1 cellular context compared by ENCODE assay signal in genomic region chr5:68290260-68290674, GRCh38.
TF ChIP-seq lines count a peak whose summit lies in the region.

No MANE protein-coding gene starts in this region.

TF ChIP-seq in K562, 482 proteins besides CTCF, POLR2A, EP300 and RAD21 (continued from another document):
- TF ChIP-seq PRDM10 (IDR thresholded peaks at IDR 0.05; ENCODE audit: partially characterized antibody) (peak; percentile 93), ZNF583 (CRISPR knock-in tag; IDR thresholded peaks at IDR 0.05) (no peak), HNRNPUL1 (IDR thresholded peaks at IDR 0.05; ENCODE audit: low read length) (no peak), ATF7 (IDR thresholded peaks at IDR 0.05) (peak; percentile 40; the same call in 1 of the 2 replicates), FOXK2 (conservative IDR thresholded peaks at IDR 0.05 in 1 of 2, IDR thresholded peaks at IDR 0.05 in 1 of 2; ENCODE audit: low read depth in 2 of 2) (peak; percentile 90 to 93), MTF1 (CRISPR knock-in tag; IDR thresholded peaks at IDR 0.05; ENCODE audit: borderline replicate concordance) (no peak), ZNF592 (IDR thresholded peaks at IDR 0.05) (peak; percentile 57; the same call in 1 of the 2 replicates), CBFA2T3 (IDR thresholded peaks at IDR 0.05) (peak; percentile 77), CHAMP1 (IDR thresholded peaks at IDR 0.05) (peak; percentile 23; the same call in 1 of the 2 replicates), TCF3 (CRISPR knock-in tag; IDR thresholded peaks at IDR 0.05) (peak; percentile 68), ZNF586 (CRISPR knock-in tag; conservative IDR thresholded peaks at IDR 0.05) (no peak), MBD1 (CRISPR knock-in tag; IDR thresholded peaks at IDR 0.05) (no peak), TRIM24 (IDR thresholded peaks at IDR 0.05) (0 out of 4 replicates have a peak, but pooled peaks of 1 of the 2 experiments have one; percentile 8), NCOR1 (IDR thresholded peaks at IDR 0.05) (peak; percentile 52; the same call in 1 of the 2 replicates), TAF9B (IDR thresholded peaks at IDR 0.05; ENCODE audit: partially characterized antibody) (no peak), ZNF217 (CRISPR knock-in tag; IDR thresholded peaks at IDR 0.05) (no peak), HDAC1 (IDR thresholded peaks at IDR 0.05) (0 out of 4 replicates have a peak, but pooled peaks of 1 of the 2 experiments have one; percentile 30), NCOA4 (IDR thresholded peaks at IDR 0.05; ENCODE audit: partially characterized antibody) (no peak), ARHGAP35 (IDR thresholded peaks at IDR 0.05; ENCODE audit: partially characterized antibody) (no peak), ARID1B (IDR thresholded peaks at IDR 0.05) (peak; percentile 75), NFIC (IDR thresholded peaks at IDR 0.05) (peak; percentile 94), TAL1 (IDR thresholded peaks at IDR 0.05) (peak; percentile 58), PKNOX1 (IDR thresholded peaks at IDR 0.05) (peak; percentile 35), TEAD4 (IDR thresholded peaks at IDR 0.05; ENCODE audit: low read length) (peak; percentile 59; the same call in 1 of the 2 replicates), TEAD4 (CRISPR knock-in tag; IDR thresholded peaks at IDR 0.05; ENCODE audit: borderline replicate concordance) (no peak), KDM1A (IDR thresholded peaks at IDR 0.05) (peak in 1 of 2 experiments; percentile 39; a peak in 1 of 4 replicates), FOXJ2 (tag; IDR thresholded peaks at IDR 0.05) (0 out of 2 replicates have a peak, but pooled peaks have one; percentile 32), GATA2 (CRISPR knock-in tag; IDR thresholded peaks at IDR 0.05) (peak; percentile 27; the same call in 1 of the 2 replicates), MNT (conservative IDR thresholded peaks at IDR 0.05) (peak; percentile 57 to 73), IFI16 (CRISPR knock-in tag; IDR thresholded peaks at IDR 0.05) (no peak), CEBPG (CRISPR knock-in tag; IDR thresholded peaks at IDR 0.05) (no peak), CEBPG (tag; conservative IDR thresholded peaks at IDR 0.05 in 1 of 2, IDR thresholded peaks at IDR 0.05 in 1 of 2) (peak in 1 of 2 experiments; percentile 17; a peak in 1 of 4 replicates), CBFA2T2 (conservative IDR thresholded peaks at IDR 0.05) (peak; percentile 52), SMARCA4 (IDR thresholded peaks at IDR 0.05) (peak; percentile 51; the same call in 1 of the 2 replicates), CEBPB (tag; IDR thresholded peaks at IDR 0.05) (0 out of 2 replicates have a peak, but pooled peaks have one; percentile 23), DPF2 (IDR thresholded peaks at IDR 0.05) (peak; percentile 58; the same call in 1 of the 2 replicates), ZNF436 (CRISPR knock-in tag; IDR thresholded peaks at IDR 0.05) (no peak), CREBBP (IDR thresholded peaks at IDR 0.05; ENCODE audit: low read depth, low read length) (no peak), RCOR1 (IDR thresholded peaks at IDR 0.05; ENCODE audit: borderline replicate concordance in 1 of 2, low read depth in 2 of 2, low read length in 2 of 2) (peak; percentile 19 to 40; a peak in 2 of 4 replicates)
